2 cellular contexts compared by ENCODE assay signal in genomic region chr14:70401643-70402042, GRCh38.
TF ChIP-seq lines count a peak whose summit lies in the region.

No MANE protein-coding gene starts in this region.

TF ChIP-seq in H1, 55 proteins besides CTCF, POLR2A, EP300 and RAD21:
- TF ChIP-seq SIRT6 (IDR thresholded peaks at IDR 0.05; ENCODE audit: low read length) (no peak), YY1 (IDR thresholded peaks at IDR 0.05; ENCODE audit: low read depth, low read length) (no peak), USF2 (IDR thresholded peaks at IDR 0.05; ENCODE audit: low read length) (no peak), KDM1A (IDR thresholded peaks at IDR 0.05; ENCODE audit: borderline replicate concordance, low read length) (0 out of 2 replicates have a peak, but pooled peaks have one; percentile 50), BCL11A (IDR thresholded peaks at IDR 0.05; ENCODE audit: low read depth in 2 of 2, low read length in 2 of 2) (no peak)

TF ChIP-seq in SK-N-SH, 30 proteins besides CTCF, POLR2A, EP300 and RAD21:
- no peak for TF ChIP-seq TEAD4 (IDR thresholded peaks at IDR 0.05; ENCODE audit: borderline replicate concordance, insufficient read depth)
- TF ChIP-seq JUND (IDR thresholded peaks at IDR 0.05): no peak
- TF ChIP-seq USF2 (IDR thresholded peaks at IDR 0.05; ENCODE audit: borderline replicate concordance, low read depth, low read length): no peak
- TF ChIP-seq FOSL2 (IDR thresholded peaks at IDR 0.05; ENCODE audit: borderline replicate concordance, low read depth): no peak
- TF ChIP-seq FOXM1 (IDR thresholded peaks at IDR 0.05; ENCODE audit: low read depth): no peak
TF ChIP-seq in SK-N-SH: peak in this region for 0.
